1 cellular context compared by ENCODE assay signal in the genomic region with DNA sequence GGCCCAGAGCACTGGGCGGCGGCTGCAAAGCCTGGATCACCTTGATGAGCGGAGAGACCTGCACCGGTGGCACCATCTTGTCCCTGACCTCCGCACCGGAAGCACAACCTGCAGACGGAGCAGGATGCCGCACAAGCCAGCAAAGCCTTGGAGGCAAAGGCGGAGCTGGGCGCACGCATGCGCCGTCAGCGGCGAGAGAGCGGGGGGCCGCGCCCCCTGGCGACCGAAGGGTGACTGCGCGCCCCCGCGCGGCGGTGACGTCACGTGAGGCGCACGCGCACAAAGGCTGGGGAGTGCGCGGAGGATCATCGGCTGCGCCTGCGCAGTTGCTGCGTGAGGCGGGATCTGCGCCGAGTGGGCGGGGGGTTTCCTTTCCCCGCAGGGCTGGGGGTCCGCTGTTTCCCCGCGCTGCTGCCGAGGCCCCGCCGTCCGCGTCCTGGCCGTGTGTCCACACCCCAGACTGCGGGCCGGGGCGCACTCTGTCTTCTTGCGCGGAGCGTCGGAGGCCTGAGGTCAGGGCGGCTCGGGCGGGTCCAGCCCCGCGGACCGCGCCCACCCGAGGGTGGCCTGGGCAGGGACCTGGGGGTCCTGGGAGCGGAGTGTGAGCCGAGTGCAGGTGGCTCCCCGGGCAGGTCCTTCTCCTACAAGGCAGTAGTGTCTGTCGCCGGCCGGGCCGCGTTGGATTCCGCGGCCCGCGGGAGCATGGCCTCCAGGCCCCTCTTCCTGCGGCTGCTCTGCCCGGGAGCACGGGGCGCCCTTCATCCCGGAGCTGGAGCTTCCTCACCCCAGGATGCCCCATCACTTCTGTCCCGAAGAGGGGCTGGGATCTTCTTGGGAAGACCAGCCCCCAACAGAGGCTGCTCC.
TF ChIP-seq lines count a peak whose summit lies in the region.

A gene with protein sequence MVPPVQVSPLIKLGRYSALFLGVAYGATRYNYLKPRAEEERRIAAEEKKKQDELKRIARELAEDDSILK (minus strand): TSS at position 105 of the 864 bp plus-strand sequence. CDS start 29 bp downstream, at position 76.
Gene MYL5 (plus strand): TSS at position 371 of the 864 bp plus-strand sequence. CDS start 3,485 bp downstream, outside the sequence.

TF ChIP-seq in HepG2, 621 proteins besides CTCF, POLR2A, EP300 and RAD21 (continued from another document and continues in another):
- 0 out of 2 replicates have a peak, but pooled peaks have one; percentile 54 for TF ChIP-seq U2AF2 (IDR thresholded peaks at IDR 0.05; ENCODE audit: low read depth, low read length)
- no peak; the same call in 1 of the 2 replicates for TF ChIP-seq FOXO1 (CRISPR knock-in tag; IDR thresholded peaks at IDR 0.05)
- no peak for TF ChIP-seq CBX2 (IDR thresholded peaks at IDR 0.05; ENCODE audit: low read depth, low read length)
- no peak for TF ChIP-seq CBX2 (CRISPR knock-in tag; IDR thresholded peaks at IDR 0.05; ENCODE audit: low read depth)
- TF ChIP-seq, protein P1, sequence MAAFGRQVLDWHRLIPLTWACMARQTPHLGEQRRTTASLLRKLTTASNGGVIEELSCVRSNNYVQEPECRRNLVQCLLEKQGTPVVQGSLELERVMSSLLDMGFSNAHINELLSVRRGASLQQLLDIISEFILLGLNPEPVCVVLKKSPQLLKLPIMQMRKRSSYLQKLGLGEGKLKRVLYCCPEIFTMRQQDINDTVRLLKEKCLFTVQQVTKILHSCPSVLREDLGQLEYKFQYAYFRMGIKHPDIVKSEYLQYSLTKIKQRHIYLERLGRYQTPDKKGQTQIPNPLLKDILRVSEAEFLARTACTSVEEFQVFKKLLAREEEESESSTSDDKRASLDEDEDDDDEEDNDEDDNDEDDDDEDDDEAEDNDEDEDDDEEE (CRISPR knock-in tag; IDR thresholded peaks at IDR 0.05), result peak; percentile 90; the same call in 1 of the 2 replicates
- no peak for TF ChIP-seq SMARCC2 (IDR thresholded peaks at IDR 0.05)
- no peak for TF ChIP-seq ZBTB34 (CRISPR knock-in tag; IDR thresholded peaks at IDR 0.05)
- no peak for TF ChIP-seq YEATS4 (CRISPR knock-in tag; IDR thresholded peaks at IDR 0.05; ENCODE audit: borderline replicate concordance)
- no peak for TF ChIP-seq ZNF276 (CRISPR knock-in tag; IDR thresholded peaks at IDR 0.05; ENCODE audit: low read depth)
- TF ChIP-seq NR2F2 (IDR thresholded peaks at IDR 0.05; ENCODE audit: borderline replicate concordance, low read depth), result no peak
- peak; percentile 51 for TF ChIP-seq ELF1 (CRISPR knock-in tag; IDR thresholded peaks at IDR 0.05)
- TF ChIP-seq, protein P2, sequence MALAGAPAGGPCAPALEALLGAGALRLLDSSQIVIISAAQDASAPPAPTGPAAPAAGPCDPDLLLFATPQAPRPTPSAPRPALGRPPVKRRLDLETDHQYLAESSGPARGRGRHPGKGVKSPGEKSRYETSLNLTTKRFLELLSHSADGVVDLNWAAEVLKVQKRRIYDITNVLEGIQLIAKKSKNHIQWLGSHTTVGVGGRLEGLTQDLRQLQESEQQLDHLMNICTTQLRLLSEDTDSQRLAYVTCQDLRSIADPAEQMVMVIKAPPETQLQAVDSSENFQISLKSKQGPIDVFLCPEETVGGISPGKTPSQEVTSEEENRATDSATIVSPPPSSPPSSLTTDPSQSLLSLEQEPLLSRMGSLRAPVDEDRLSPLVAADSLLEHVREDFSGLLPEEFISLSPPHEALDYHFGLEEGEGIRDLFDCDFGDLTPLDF (CRISPR knock-in tag; IDR thresholded peaks at IDR 0.05), result peak; percentile 55; the same call in 1 of the 2 replicates
- TF ChIP-seq ZNF614 (CRISPR knock-in tag; IDR thresholded peaks at IDR 0.05; ENCODE audit: borderline replicate concordance), result peak; percentile 80; the same call in 1 of the 2 replicates
- no peak for TF ChIP-seq CCAR2 (optimal IDR thresholded peaks at IDR 0.05; ENCODE audit: low read depth, low read length)
- peak; percentile 74; the same call in 1 of the 2 replicates for TF ChIP-seq TARDBP (CRISPR knock-in tag; IDR thresholded peaks at IDR 0.05)
- TF ChIP-seq, protein P3, sequence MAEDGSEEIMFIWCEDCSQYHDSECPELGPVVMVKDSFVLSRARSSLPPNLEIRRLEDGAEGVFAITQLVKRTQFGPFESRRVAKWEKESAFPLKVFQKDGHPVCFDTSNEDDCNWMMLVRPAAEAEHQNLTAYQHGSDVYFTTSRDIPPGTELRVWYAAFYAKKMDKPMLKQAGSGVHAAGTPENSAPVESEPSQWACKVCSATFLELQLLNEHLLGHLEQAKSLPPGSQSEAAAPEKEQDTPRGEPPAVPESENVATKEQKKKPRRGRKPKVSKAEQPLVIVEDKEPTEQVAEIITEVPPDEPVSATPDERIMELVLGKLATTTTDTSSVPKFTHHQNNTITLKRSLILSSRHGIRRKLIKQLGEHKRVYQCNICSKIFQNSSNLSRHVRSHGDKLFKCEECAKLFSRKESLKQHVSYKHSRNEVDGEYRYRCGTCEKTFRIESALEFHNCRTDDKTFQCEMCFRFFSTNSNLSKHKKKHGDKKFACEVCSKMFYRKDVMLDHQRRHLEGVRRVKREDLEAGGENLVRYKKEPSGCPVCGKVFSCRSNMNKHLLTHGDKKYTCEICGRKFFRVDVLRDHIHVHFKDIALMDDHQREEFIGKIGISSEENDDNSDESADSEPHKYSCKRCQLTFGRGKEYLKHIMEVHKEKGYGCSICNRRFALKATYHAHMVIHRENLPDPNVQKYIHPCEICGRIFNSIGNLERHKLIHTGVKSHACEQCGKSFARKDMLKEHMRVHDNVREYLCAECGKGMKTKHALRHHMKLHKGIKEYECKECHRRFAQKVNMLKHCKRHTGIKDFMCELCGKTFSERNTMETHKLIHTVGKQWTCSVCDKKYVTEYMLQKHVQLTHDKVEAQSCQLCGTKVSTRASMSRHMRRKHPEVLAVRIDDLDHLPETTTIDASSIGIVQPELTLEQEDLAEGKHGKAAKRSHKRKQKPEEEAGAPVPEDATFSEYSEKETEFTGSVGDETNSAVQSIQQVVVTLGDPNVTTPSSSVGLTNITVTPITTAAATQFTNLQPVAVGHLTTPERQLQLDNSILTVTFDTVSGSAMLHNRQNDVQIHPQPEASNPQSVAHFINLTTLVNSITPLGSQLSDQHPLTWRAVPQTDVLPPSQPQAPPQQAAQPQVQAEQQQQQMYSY (CRISPR knock-in tag; IDR thresholded peaks at IDR 0.05), result no peak
- TF ChIP-seq TSC22D2 (CRISPR knock-in tag; IDR thresholded peaks at IDR 0.05; ENCODE audit: borderline replicate concordance), result no peak
- no peak for TF ChIP-seq SOX13 (IDR thresholded peaks at IDR 0.05)
- peak in 1 of 2 experiments; percentile 38; a peak in 1 of 4 replicates for TF ChIP-seq SOX13 (CRISPR knock-in tag; conservative IDR thresholded peaks at IDR 0.05 in 1 of 2, IDR thresholded peaks at IDR 0.05 in 1 of 2)
- TF ChIP-seq FOSL1 (CRISPR knock-in tag; IDR thresholded peaks at IDR 0.05; ENCODE audit: borderline replicate concordance), result no peak
- peak; percentile 36 for TF ChIP-seq TAF15 (IDR thresholded peaks at IDR 0.05; ENCODE audit: low read depth, low read length, poor library complexity, severe bottlenecking)
- no peak for TF ChIP-seq SRSF4 (IDR thresholded peaks at IDR 0.05; ENCODE audit: low read depth, low read length, poor library complexity, severe bottlenecking)
- TF ChIP-seq CAMTA2 (CRISPR knock-in tag; IDR thresholded peaks at IDR 0.05; ENCODE audit: borderline replicate concordance), result peak; percentile 75
- no peak for TF ChIP-seq ZNF468 (CRISPR knock-in tag; IDR thresholded peaks at IDR 0.05)
- no peak for TF ChIP-seq SATB2 (CRISPR knock-in tag; IDR thresholded peaks at IDR 0.05)
- TF ChIP-seq ZNF207 (IDR thresholded peaks at IDR 0.05; ENCODE audit: borderline replicate concordance), result no peak
- TF ChIP-seq ZNF558 (CRISPR knock-in tag; IDR thresholded peaks at IDR 0.05; ENCODE audit: borderline replicate concordance), result peak; percentile 36; the same call in 1 of the 2 replicates
- TF ChIP-seq, protein P4, sequence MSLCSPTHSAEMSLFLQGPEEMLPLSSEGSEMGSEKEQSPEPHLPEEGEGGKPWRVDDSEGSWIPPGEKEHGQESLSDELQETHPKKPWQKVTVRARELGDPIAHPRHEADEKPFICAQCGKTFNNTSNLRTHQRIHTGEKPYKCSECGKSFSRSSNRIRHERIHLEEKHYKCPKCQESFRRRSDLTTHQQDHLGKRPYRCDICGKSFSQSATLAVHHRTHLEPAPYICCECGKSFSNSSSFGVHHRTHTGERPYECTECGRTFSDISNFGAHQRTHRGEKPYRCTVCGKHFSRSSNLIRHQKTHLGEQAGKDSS (CRISPR knock-in tag; IDR thresholded peaks at IDR 0.05; ENCODE audit: borderline replicate concordance, low read depth), result peak; percentile 56; the same call in 1 of the 2 replicates
- no peak for TF ChIP-seq SOX6 (IDR thresholded peaks at IDR 0.05)
- TF ChIP-seq SOX6 (CRISPR knock-in tag; IDR thresholded peaks at IDR 0.05), result peak; percentile 55
- peak; percentile 98; the same call in 1 of the 2 replicates for TF ChIP-seq ZFP82 (CRISPR knock-in tag; IDR thresholded peaks at IDR 0.05; ENCODE audit: borderline replicate concordance)
- TF ChIP-seq NR3C1 (CRISPR knock-in tag; IDR thresholded peaks at IDR 0.05), result no peak
- peak; percentile 83 for TF ChIP-seq ZNF407 (CRISPR knock-in tag; IDR thresholded peaks at IDR 0.05; ENCODE audit: not compliant biosample characterization)
- TF ChIP-seq SIN3B (IDR thresholded peaks at IDR 0.05; ENCODE audit: low read length), result peak; percentile 92
- TF ChIP-seq ATM (IDR thresholded peaks at IDR 0.05; ENCODE audit: borderline replicate concordance), result no peak
- no peak for TF ChIP-seq SRSF9 (IDR thresholded peaks at IDR 0.05; ENCODE audit: borderline replicate concordance, insufficient read depth, low read depth, low read length, poor library complexity, severe bottlenecking)
- TF ChIP-seq, protein P5, sequence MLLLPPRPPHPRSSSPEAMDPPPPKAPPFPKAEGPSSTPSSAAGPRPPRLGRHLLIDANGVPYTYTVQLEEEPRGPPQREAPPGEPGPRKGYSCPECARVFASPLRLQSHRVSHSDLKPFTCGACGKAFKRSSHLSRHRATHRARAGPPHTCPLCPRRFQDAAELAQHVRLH (CRISPR knock-in tag; IDR thresholded peaks at IDR 0.05; ENCODE audit: borderline replicate concordance, low read depth), result peak; percentile 69; the same call in 1 of the 2 replicates
